In the genomic region with DNA sequence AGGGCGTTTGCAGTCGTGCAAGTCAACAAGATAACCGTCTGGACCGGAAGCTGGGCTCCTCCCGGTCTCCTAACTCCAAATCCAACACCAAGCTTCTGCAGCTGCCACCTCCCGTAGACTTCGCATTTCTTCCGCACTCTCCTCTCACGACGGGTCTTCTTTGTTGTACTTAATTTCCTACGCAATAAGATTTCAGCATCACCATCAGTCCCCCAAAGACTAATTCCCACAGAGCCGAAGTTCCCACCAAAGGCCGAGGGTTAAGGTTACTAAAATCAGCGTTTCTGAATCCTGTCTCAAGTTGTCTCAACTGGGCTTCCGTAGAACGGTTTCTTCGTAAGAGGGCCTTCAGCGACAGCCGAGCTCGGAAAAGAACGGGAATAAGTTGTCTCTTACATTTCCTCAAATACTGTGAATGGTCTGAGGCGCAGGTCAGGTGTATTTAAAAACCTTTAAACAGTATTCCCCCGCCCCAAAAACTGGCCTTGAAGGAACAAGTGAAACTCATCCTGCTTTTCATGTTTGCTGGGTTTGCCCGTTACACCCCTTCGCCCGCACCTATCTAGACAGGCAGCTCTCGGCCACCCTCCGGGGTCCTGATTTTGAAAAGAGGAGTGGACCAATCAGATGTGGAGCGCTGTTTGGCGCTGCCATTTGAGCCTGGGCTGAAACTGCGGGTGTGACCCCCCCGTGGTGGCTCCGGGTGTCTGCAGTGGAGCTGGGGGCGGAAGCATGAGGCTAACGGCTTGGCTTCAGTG, we compare ENCODE assay signal across 8 cellular contexts.
DNase-seq lines count a peak whose midpoint lies in the region; ATAC-seq and TF ChIP-seq lines count a peak whose summit lies in the region.
"Not testable (repeated sequence)": the region's sequence is repeated elsewhere in the genome, so short reads cannot be mapped to it uniquely, and the experiment has no call there.

Gene ARHGAP11B (plus strand): TSS at position 693 of the 758 bp plus-strand sequence.

- 0 to 2% methylated on average over 35 of the region's 35 CpGs for WGBS in GM23248 (ENCODE audit: low coverage in 1 of 2, low lambda C conversion rate in 2 of 2, missing lambda C conversion rate in 2 of 2), 2 experiments

- not testable (repeated sequence) for H3K9me3 ChIP-seq in GM23248 (ENCODE audit: low read depth); HUES6 (ENCODE audit: control insufficient read depth, insufficient read depth, low read depth, low read length); iPS-15b (ENCODE audit: control insufficient read depth, insufficient read depth, low read length); thoracic aorta

- H3K79me2 ChIP-seq in GM23248 (ENCODE audit: insufficient read depth), result peaks cover 42% of the 10 kb centered on the region

- H3K36me3 ChIP-seq in GM06990 (ENCODE audit: control insufficient read depth, insufficient read depth, low read length); GM23248 (ENCODE audit: low read depth); HUES6 (ENCODE audit: control insufficient read depth, insufficient read depth, low read length); iPS-15b (ENCODE audit: control insufficient read depth, insufficient read depth, low read length); thoracic aorta: not testable (repeated sequence)

- not testable (repeated sequence) for H3K9me3 Mint-ChIP-seq in activated CD4-positive, alpha-beta T cell treated with anti-CD3 and anti-CD28 coated beads, Interleukin-2, amount 10 ng/mL, durations not matched to agents 7 days and 5 days

- H3K27me3 Mint-ChIP-seq in activated CD4-positive, alpha-beta T cell treated with anti-CD3 and anti-CD28 coated beads, Interleukin-2, amount 10 ng/mL, durations not matched to agents 7 days and 5 days, result not testable (repeated sequence)

- peak within 1 kb of the TSS; percentile 84 for H3K4me2 ChIP-seq in GM23248 (ENCODE audit: unreplicated experiment)

- peak within 1 kb of the TSS; percentile 99 for H3K4me3 Mint-ChIP-seq in activated CD4-positive, alpha-beta T cell treated with anti-CD3 and anti-CD28 coated beads, Interleukin-2, amount 10 ng/mL, durations not matched to agents 7 days and 5 days

- DNase-seq in GM06990 (ENCODE audit: extremely low read depth, insufficient read length) (peak; percentile 89), GM23248 (peak; percentile 99), cerebellar cortex (ENCODE audit: low spot score) (peak; percentile 99), pulmonary artery endothelial cell (ENCODE audit: low read depth, low spot score) (peak; percentile 95), thoracic aorta (ENCODE audit: low spot score) (peak; percentile 85)
- DNase-seq in activated CD4-positive, alpha-beta T cell treated with anti-CD3 and anti-CD28 coated beads, Interleukin-2, amount 10 ng/mL, durations not matched to agents 7 days and 5 days, result peak; percentile 97

- CTCF ChIA-PET in activated CD4-positive, alpha-beta T cell treated with anti-CD3 and anti-CD28 coated beads, Interleukin-2, amount 10 ng/mL, durations not matched to agents 7 days and 5 days (lab: Charles Lee), result not testable (repeated sequence)

- in situ Hi-C loops in GM23248 (cut with MboI), result loop anchor here (25.0 kb wide), 1 partner anchor 1987 kb away; the partner anchor contains the start of gene ARHGAP11A

- peak within 1 kb of the TSS; percentile 88 for H3K27ac ChIP-seq in GM23248
- H3K27ac ChIP-seq in HUES6 (ENCODE audit: low read depth, low read length), result peak within 1 kb of the TSS; percentile 75
- H3K27ac ChIP-seq in thoracic aorta, result peak within 1 kb of the TSS; percentile 73 to 75

- not testable (repeated sequence) for H3K9me2 ChIP-seq in GM23248 (ENCODE audit: insufficient read depth)

- H3K27ac Mint-ChIP-seq in activated CD4-positive, alpha-beta T cell treated with anti-CD3 and anti-CD28 coated beads, Interleukin-2, amount 10 ng/mL, durations not matched to agents 7 days and 5 days, result peak within 1 kb of the TSS; percentile 96

- peak; percentile 5 for TF ChIP-seq CTCF in GM06990 (IDR thresholded peaks at IDR 0.05; ENCODE audit: insufficient read depth, low read length, poor library complexity, severe bottlenecking)
- TF ChIP-seq CTCF in thoracic aorta (IDR thresholded peaks at IDR 0.05), result not testable (repeated sequence)

- H3K9ac ChIP-seq in GM23248 (peak within 1 kb of the TSS; percentile 88), HUES6 (ENCODE audit: low read length) (peak within 1 kb of the TSS; percentile 90), iPS-15b (ENCODE audit: low read depth, low read length) (peak within 1 kb of the TSS; percentile 56)

- H4K20me1 ChIP-seq in GM23248 (ENCODE audit: insufficient read depth), result not testable (repeated sequence)

- not testable (repeated sequence) for H3K4me1 ChIP-seq in GM23248 (ENCODE audit: insufficient read depth); HUES6 (ENCODE audit: control insufficient read depth, insufficient read depth, low read length); iPS-15b (ENCODE audit: control insufficient read depth, insufficient read depth, low read length); thoracic aorta (ENCODE audit: control insufficient read depth in 1 of 2, low read depth in 2 of 2)

- H3F3A ChIP-seq in GM23248 (ENCODE audit: insufficient read depth), result not testable (repeated sequence)

- H3K27me3 ChIP-seq in GM06990 (replicated peaks; ENCODE audit: control insufficient read depth, insufficient read depth, low read length); GM23248 (replicated peaks; ENCODE audit: insufficient read depth); HUES6 (ENCODE audit: control insufficient read depth, insufficient read depth, low read length); iPS-15b (ENCODE audit: control insufficient read depth, insufficient read depth, low read length); thoracic aorta (replicated peaks; ENCODE audit: insufficient read depth): not testable (repeated sequence)

- peaks cover 16% of the 10 kb centered on the region for H3K36me3 Mint-ChIP-seq in activated CD4-positive, alpha-beta T cell treated with anti-CD3 and anti-CD28 coated beads, Interleukin-2, amount 10 ng/mL, durations not matched to agents 7 days and 5 days (ENCODE audit: low read depth)

- peak; percentile 96 for ATAC-seq in thoracic aorta (ENCODE audit: insufficient number of reproducible peaks, low FRiP score, low read depth)

- H3K4me1 Mint-ChIP-seq in activated CD4-positive, alpha-beta T cell treated with anti-CD3 and anti-CD28 coated beads, Interleukin-2, amount 10 ng/mL, durations not matched to agents 7 days and 5 days, result peaks cover 21% of the 10 kb centered on the region

- POLR2A ChIA-PET in activated CD4-positive, alpha-beta T cell treated with anti-CD3 and anti-CD28 coated beads, Interleukin-2, amount 10 ng/mL, durations not matched to agents 7 days and 5 days (lab: Charles Lee), result not testable (repeated sequence)

- H3K4me3 ChIP-seq in GM06990 (replicated peaks; ENCODE audit: low read depth, low read length) (peak within 1 kb of the TSS; percentile 65), GM23248 (peak within 1 kb of the TSS; percentile 82), HUES6 (ENCODE audit: low read depth, low read length) (peak within 1 kb of the TSS; percentile 83), iPS-15b (ENCODE audit: low read depth, low read length) (peak within 1 kb of the TSS; percentile 47), thoracic aorta (peak within 1 kb of the TSS; percentile 76)

- peak within 1 kb of the TSS; percentile 86 for H2AFZ ChIP-seq in GM23248

Comparison
In these comparisons a context has a peak if more than half of its experiments do, and no peak if none do; other contexts are left out.
1. Peak in every context shown above with its lines: DNase-seq, ATAC-seq, H3K4me3 ChIP-seq and H3K27ac ChIP-seq.